17 cellular contexts compared by ENCODE assay signal in the genomic region with DNA sequence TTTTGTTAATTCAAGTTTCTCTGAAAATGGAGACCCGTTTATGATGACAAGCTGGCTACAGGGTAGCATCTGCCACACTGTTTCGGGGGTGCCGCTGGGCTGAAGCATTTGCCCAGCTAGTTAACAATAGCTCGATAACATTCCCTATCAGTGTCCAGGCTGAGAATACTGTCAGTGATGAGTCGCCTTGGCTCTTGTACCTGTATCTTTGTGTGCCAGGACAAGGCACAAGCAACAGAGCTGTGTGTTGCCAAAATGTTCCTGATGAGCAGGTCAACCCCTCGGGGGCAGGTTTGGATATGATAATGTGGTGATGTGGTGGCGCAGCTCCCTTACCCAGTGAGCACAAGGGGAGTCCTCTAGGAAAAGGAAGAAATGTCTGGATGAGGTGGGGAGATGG. TPM values are rescaled to one million over a fixed set of nuclear protein-coding genes. Genes with fewer than 3 reads are reported as not detected.
DNase-seq lines count a peak whose midpoint lies in the region; TF ChIP-seq lines count a peak whose summit lies in the region.
"Had no signal": no experiment of that assay in that cellular context is flagged by ENCODE, and none has a peak within 500 bp of the region (broad histone marks: within the 10 kb centered on the region; RNA-seq: fewer than 3 reads in every experiment).

No MANE protein-coding gene starts in this region.

- H3K9ac ChIP-seq in trophoblast cell (ENCODE audit: low read length), result no peak overlapping the region

- peak overlapping the region; percentile 17 for H4K8ac ChIP-seq in trophoblast cell (ENCODE audit: low read depth, low read length)

- H2AK5ac ChIP-seq in trophoblast cell (ENCODE audit: low read length), result no peak overlapping the region

- POLR2A ChIA-PET in AG04450 (lab: Yijun Ruan, JAX), result interaction anchor here (0.9 kb wide), 1 partner anchor 10 kb away, joined by 3 read pairs; no protein-coding TSS in a partner anchor
- POLR2A ChIA-PET in CD8-positive, alpha-beta memory T cell (lab: Charles Lee), result no interaction called here

- no peak overlapping the region for H2BK120ac ChIP-seq in trophoblast cell (ENCODE audit: insufficient read depth, low read length, poor library complexity)

- no peaks in the 10 kb centered on the region for H3K9me3 Mint-ChIP-seq in CD8-positive, alpha-beta memory T cell
- H3K9me3 Mint-ChIP-seq: activated T-helper 1 cell treated with anti-CD3 and anti-CD28 coated beads, Interleukin-12 subunit alpha, Interleukin-12 subunit beta, Interleukin-2, Interleukin-4 antibody, amounts not matched to agents 30 ng/mL and 10 ng/mL and 1 ng/mL, durations not matched to agents 14 hours and 24 hours and 36 hours had no signal

- peak overlapping the region in 4 of 7 donors; percentile 2 to 45 (median 12) for H3K4me3 Mint-ChIP-seq in CD8-positive, alpha-beta memory T cell
- H3K4me3 Mint-ChIP-seq: activated T-helper 1 cell treated with anti-CD3 and anti-CD28 coated beads, Interleukin-12 subunit alpha, Interleukin-12 subunit beta, Interleukin-2, Interleukin-4 antibody, amounts not matched to agents 30 ng/mL and 10 ng/mL and 1 ng/mL, durations not matched to agents 14 hours and 24 hours and 36 hours had no signal

- H3K9me3 ChIP-seq in AG04450 (ENCODE audit: control insufficient read depth, insufficient read depth, low read length), result peaks cover 7% of the 10 kb centered on the region; the same call in 1 of the 2 replicates
- no peaks in the 10 kb centered on the region for H3K9me3 ChIP-seq in CD8-positive, alpha-beta memory T cell (ENCODE audit: low read length)
- H3K9me3 ChIP-seq in trophoblast cell (ENCODE audit: insufficient read depth, low read depth, low read length), result no peaks in the 10 kb centered on the region
- H3K9me3 ChIP-seq: uterus had no signal

- TF ChIP-seq CTCF in AG04450 (IDR thresholded peaks at IDR 0.05; ENCODE audit: low read depth, low read length), result no peak
- no peak for TF ChIP-seq CTCF in coronary artery (IDR thresholded peaks at IDR 0.05)

- H3K27me3 Mint-ChIP-seq in CD8-positive, alpha-beta memory T cell, result peaks cover 0 to 2% of the 10 kb centered on the region in 2 donors

- H3K36me3 Mint-ChIP-seq in CD8-positive, alpha-beta memory T cell, result peaks cover 0 to 10% (median 2%) of the 10 kb centered on the region in 3 donors

- peak overlapping the region; percentile 41 for H3K18ac ChIP-seq in trophoblast cell (ENCODE audit: low read length)

- H2AFZ ChIP-seq in trophoblast cell (ENCODE audit: insufficient read depth, low read length, poor library complexity), result no peak overlapping the region

- H3K4me1 ChIP-seq in CD8-positive, alpha-beta memory T cell (ENCODE audit: insufficient read depth, low read length), result peaks cover 25% of the 10 kb centered on the region
- H3K4me1 ChIP-seq in trophoblast cell (ENCODE audit: control insufficient read depth in 1 of 2, insufficient read depth in 2 of 2, low read length in 2 of 2), result peaks cover 22 to 48% of the 10 kb centered on the region in 2 experiments
- H3K4me1 ChIP-seq: uterus had no signal

- H3K27me3 ChIP-seq in AG04450 (ENCODE audit: control insufficient read depth, insufficient read depth, low read length) (no peaks in the 10 kb centered on the region), trophoblast cell (ENCODE audit: insufficient read depth, low read length) (no peaks in the 10 kb centered on the region)
- H3K27me3 ChIP-seq in CD8-positive, alpha-beta memory T cell (ENCODE audit: insufficient read depth, low read length, poor library complexity, severe bottlenecking), result no peaks in the 10 kb centered on the region
- H3K27me3 ChIP-seq: uterus had no signal

- peaks cover 4% of the 10 kb centered on the region for H3K79me1 ChIP-seq in trophoblast cell (ENCODE audit: low read length)

- no peak overlapping the region for H4K91ac ChIP-seq in trophoblast cell (ENCODE audit: low read depth, low read length)

- H3K27ac Mint-ChIP-seq in CD8-positive, alpha-beta memory T cell, result peak overlapping the region in 7 of 8 donors; percentile 84 to 98 (median 93)
- H3K27ac Mint-ChIP-seq: progenitor cell of endocrine pancreas had no signal

- no peak overlapping the region for H3K23ac ChIP-seq in trophoblast cell (ENCODE audit: low read length)

- CTCF ChIA-PET in AG04450 (lab: Charles Lee), result interaction anchor here (1.0 kb wide), 1 partner anchor 90 kb away, joined by 3 read pairs; no protein-coding TSS in a partner anchor
- CTCF ChIA-PET in CD8-positive, alpha-beta memory T cell (lab: Charles Lee), result interaction anchor here (1.9 kb wide), 1 partner anchor 14 kb away, joined by 6 read pairs; no protein-coding TSS in a partner anchor

- peaks cover 8% of the 10 kb centered on the region for H3K79me2 ChIP-seq in trophoblast cell (ENCODE audit: control insufficient read depth, insufficient read depth, low read length, poor library complexity)

- H3K4me1 Mint-ChIP-seq in CD8-positive, alpha-beta memory T cell, result peaks cover 41 to 73% (median 60%) of the 10 kb centered on the region in 3 donors

- no peak overlapping the region for H3K14ac ChIP-seq in trophoblast cell (ENCODE audit: low read length)

- H2BK5ac ChIP-seq in trophoblast cell (ENCODE audit: low read depth, low read length, poor library complexity), result peak overlapping the region; percentile 6

- H3K4ac ChIP-seq in trophoblast cell (ENCODE audit: low read depth, low read length), result no peak overlapping the region

- no peak overlapping the region for H2BK12ac ChIP-seq in trophoblast cell (ENCODE audit: low read length)

- H3K27ac ChIP-seq in AG04450 (ENCODE audit: low read depth, low read length) (peak overlapping the region; percentile 32), coronary artery (peak overlapping the region in 1 of 2 donors; percentile 69), trophoblast cell (ENCODE audit: low read depth, low read length) (peak overlapping the region; percentile 49)
- H3K27ac ChIP-seq in CD8-positive, alpha-beta memory T cell (ENCODE audit: low read depth, low read length), result no peak overlapping the region
- H3K27ac ChIP-seq: uterus had no signal

- WGBS in trophoblast cell (ENCODE audit: extremely low coverage, insufficient coverage, insufficient read length), result no CpG with 5 or more reads among the region's 7 CpGs

- H3K36me3 ChIP-seq in CD8-positive, alpha-beta memory T cell (ENCODE audit: insufficient read depth, low read length), result no peaks in the 10 kb centered on the region
- peaks cover 60 to 84% of the 10 kb centered on the region in 2 experiments for H3K36me3 ChIP-seq in trophoblast cell (ENCODE audit: control insufficient read depth in 1 of 2, insufficient read depth in 2 of 2, low read length in 2 of 2)
- H3K36me3 ChIP-seq: uterus had no signal

- H3K4me3 ChIP-seq in AG04450 (ENCODE audit: low read depth, low read length) (no peak overlapping the region), coronary artery (no peak overlapping the region), trophoblast cell (ENCODE audit: low read depth, low read length) (no peak overlapping the region)
- H3K4me3 ChIP-seq in CD8-positive, alpha-beta memory T cell (ENCODE audit: low read length), result no peak overlapping the region
- H3K4me3 ChIP-seq: uterus had no signal

- DNase-seq in AG04450 (ENCODE audit: low read depth, low spot score) (no peak), coronary artery (ENCODE audit: low spot score) (peak; percentile 40), trophoblast cell (no peak), hippocampal formation (lab: John Stamatoyannopoulos, UW) (no peak), GDM1 (lab: John Stamatoyannopoulos, UW) (no peak)
- no peak for DNase-seq in CD8-positive, alpha-beta memory T cell
- DNase-seq in effector CD4-positive, alpha-beta T cell, result no peak
- DNase-seq: activated CD4-positive, alpha-beta T cell treated with anti-CD3 and anti-CD28 coated beads, Interleukin-2, amount 50 U/mL, for 1 hour; anterior cingulate cortex; GOT3; KBM-7; midbrain; NCI-H1436 treated with DMSO at 0.1 percent for 48 hours; NCI-H526 treated with DMSO at 0.1 percent for 48 hours had no signal

- H3K4me2 ChIP-seq in trophoblast cell (ENCODE audit: low read length), result no peak overlapping the region

- H4K12ac ChIP-seq in trophoblast cell (ENCODE audit: low read depth, low read length), result peak overlapping the region; percentile 7

RNA-seq across cellular contexts. Expression of a gene that starts 7.0 kb away (rescaled TPM):
- 2,219 and 2,576 TPM in 2 replicates for polyA plus RNA-seq in AG04450 (2011; rRNA removed)
- polyA minus RNA-seq in AG04450 (2011; rRNA and poly(A)+ RNA removed), result 1,062 and 1,253 TPM in 2 replicates
- 1 to 10 TPM; 8.8 to 9.2 TPM for total RNA-seq in CD8-positive, alpha-beta memory T cell
- 4.9 TPM for polyA plus RNA-seq in CD8-positive, alpha-beta memory T cell
- polyA plus RNA-seq in trophoblast cell (2013), result 3,939 and 3,953 TPM in 2 replicates
- total RNA-seq: activated T-helper 1 cell treated with anti-CD3 and anti-CD28 coated beads, Interleukin-12 subunit alpha, Interleukin-12 subunit beta, Interleukin-2, Interleukin-4 antibody, amounts not matched to agents 30 ng/mL and 10 ng/mL and 1 ng/mL, durations not matched to agents 14 hours and 24 hours and 36 hours had no signal

Comparison
In these comparisons a context has a peak if more than half of its experiments do, and no peak if none do; other contexts are left out.
1. RNA of a gene that starts 7.0 kb away (polyA plus RNA-seq): 2,219 to 2,576 TPM in AG04450; 4.9 TPM in CD8-positive, alpha-beta memory T cell (single experiment); every median in the first group is over 100 times any median in the second.